In the genomic region with DNA sequence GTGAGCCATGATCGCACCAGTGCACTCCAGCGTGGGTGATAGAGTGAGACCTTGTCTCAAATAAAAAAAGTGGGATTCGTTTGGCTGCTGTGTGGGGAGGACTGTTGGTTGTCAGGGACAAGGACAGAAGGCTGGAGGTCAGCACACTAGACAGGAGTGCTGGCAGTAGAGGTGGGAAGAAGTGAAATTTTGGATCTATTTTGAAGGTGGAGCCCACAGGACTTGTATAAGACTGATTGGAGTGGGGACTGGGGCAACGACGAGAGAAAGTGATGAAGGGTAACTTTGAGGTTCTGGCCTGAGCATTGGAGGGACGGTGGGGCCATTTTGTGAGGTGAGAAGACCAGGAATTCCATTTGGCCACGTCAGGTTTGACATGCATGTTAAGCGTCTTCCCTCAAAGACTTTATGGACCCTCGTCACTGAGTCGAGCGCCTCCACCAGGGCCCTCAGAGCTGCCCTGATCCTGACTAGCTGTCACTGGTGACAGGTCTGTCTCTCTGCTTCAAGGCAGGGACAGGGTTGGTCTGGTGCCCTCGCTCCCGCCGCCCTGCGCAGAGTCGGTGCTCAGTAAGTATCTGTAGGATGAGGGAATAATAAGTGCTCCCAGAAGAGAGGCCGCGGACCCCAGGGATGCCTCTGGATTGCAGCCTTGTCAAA, we compare ENCODE assay signal across 9 cellular contexts. TPM values are rescaled to one million over a fixed set of nuclear protein-coding genes. Genes with fewer than 3 reads are reported as not detected.
DNase-seq lines count a peak whose midpoint lies in the region; ATAC-seq and TF ChIP-seq lines count a peak whose summit lies in the region.
"Had no signal": no experiment of that assay in that cellular context is flagged by ENCODE, and none has a peak within 500 bp of the region (broad histone marks: within the 10 kb centered on the region; RNA-seq: fewer than 3 reads in every experiment).

No MANE protein-coding gene starts in this region.

- intact Hi-C loops in mammary epithelial cell (cut with micrococcal nuclease) = loop anchor here (10.0 kb wide), 1 partner anchor 593 kb away; the partner anchor contains the start of genes ASPDH and JOSD2

- DNase-seq in MG63 (peak; percentile 39), mammary epithelial cell (no peak), mesendoderm (peak; percentile 79), dedifferentiated amniotic fluid mesenchymal stem cell (ENCODE audit: extremely low spot score) (no peak)
- DNase-seq in activated effector memory CD4-positive, alpha-beta T cell treated with anti-CD3 and anti-CD28 coated beads, Interleukin-2, amount 50 U/mL, for 16 hours = no peak
- DNase-seq in stimulated activated naive CD4-positive, alpha-beta T cell treated with Interleukin-2 at 50 U/mL for 16 hours (lab: John Stamatoyannopoulos, UW) = no peak

- H3K4ac ChIP-seq in mesendoderm (ENCODE audit: low read depth, low read length) = no peak overlapping the region

- H3K23ac ChIP-seq in mesendoderm (ENCODE audit: low read length) = no peak overlapping the region

- no peak overlapping the region for H2BK120ac ChIP-seq in mesendoderm (ENCODE audit: low read depth, low read length)

- H3K27me3 ChIP-seq in MG63 = peaks cover 11% of the 10 kb centered on the region
- peaks cover 3% of the 10 kb centered on the region for H3K27me3 ChIP-seq in mammary epithelial cell (ENCODE audit: insufficient read depth, low read length)
- no peaks in the 10 kb centered on the region for H3K27me3 ChIP-seq in mesendoderm (ENCODE audit: insufficient read depth, low read length, poor library complexity)

- H3K79me2 ChIP-seq in mammary epithelial cell (ENCODE audit: insufficient read depth, low read length) (peaks cover 51% of the 10 kb centered on the region), mesendoderm (ENCODE audit: control insufficient read depth, insufficient read depth, low read length) (no peaks in the 10 kb centered on the region)

- peaks cover 3% of the 10 kb centered on the region for H4K20me1 ChIP-seq in mammary epithelial cell (ENCODE audit: insufficient read depth, low read length)

- ATAC-seq in GM18502 (IDR thresholded peaks at IDR 0.05; ENCODE audit: poor library complexity, unreplicated experiment) = peak; percentile 11
- no peak for ATAC-seq in HG03097 (IDR thresholded peaks at IDR 0.05; ENCODE audit: low FRiP score, unreplicated experiment)

- H4K8ac ChIP-seq in mesendoderm (ENCODE audit: low read depth, low read length) = no peak overlapping the region

- H2BK15ac ChIP-seq in mesendoderm (replicated peaks; ENCODE audit: low read depth) = no peak overlapping the region

- H3K9me3 ChIP-seq in MG63 (no peaks in the 10 kb centered on the region), mammary epithelial cell (replicated peaks; ENCODE audit: insufficient read depth, low read length) (no peaks in the 10 kb centered on the region)

- in situ Hi-C loops in mammary epithelial cell (cut with MboI; ENCODE audit: low sequenced_read_pairs in 2 of 2) = no loop called here

- TSS peak; percentile 60 for BruUV-seq in mammary epithelial cell (replicated peaks; lab: Mats Ljungman, UMichigan)

- dilution Hi-C loops in mammary epithelial cell (cut with HindIII; ENCODE audit: low sequenced_read_pairs) = loop anchor here (5.0 kb wide), 3 partner anchors 80 to 590 kb away; partner anchors contain the start of genes KLK11 and KLK8

- H2BK5ac ChIP-seq in mesendoderm (ENCODE audit: low read length) = no peak overlapping the region

- H4K5ac ChIP-seq in mesendoderm (ENCODE audit: low read length) = no peak overlapping the region

- peak overlapping the region; percentile 91 for H2AFZ ChIP-seq in mammary epithelial cell (ENCODE audit: low read depth, low read length)

- H3K4me3 ChIP-seq in MG63 = peak overlapping the region; percentile 71
- H3K4me3 ChIP-seq in mammary epithelial cell (replicated peaks in 1 of 3; ENCODE audit: insufficient read depth in 1 of 3, low read depth in 2 of 3, low read length in 3 of 3) = peak overlapping the region; percentile 65 to 88 (median 80)
- peak overlapping the region; percentile 80 for H3K4me3 ChIP-seq in mesendoderm (ENCODE audit: low read length)

- peak overlapping the region; percentile 80 for H3K9ac ChIP-seq in mammary epithelial cell (ENCODE audit: insufficient read depth, low read length)
- H3K9ac ChIP-seq in mesendoderm (ENCODE audit: low read length) = peak overlapping the region; percentile 77

- no peak for TF ChIP-seq CTCF in mammary epithelial cell (conservative IDR thresholded peaks at IDR 0.05 in 1 of 2, IDR thresholded peaks at IDR 0.05 in 1 of 2; ENCODE audit: extremely low read depth in 1 of 2, insufficient read depth in 1 of 2, low read depth in 1 of 2, low read length in 2 of 2)

- peak overlapping the region; percentile 92 for H3K56ac ChIP-seq in mesendoderm (ENCODE audit: low read length)

- no peak overlapping the region for H2AK5ac ChIP-seq in mesendoderm (ENCODE audit: low read length)

- H3K36me3 ChIP-seq in MG63 (peaks cover 39% of the 10 kb centered on the region), mammary epithelial cell (ENCODE audit: insufficient read depth, low read length) (peaks cover 4% of the 10 kb centered on the region), mesendoderm (ENCODE audit: control insufficient read depth, insufficient read depth, low read length) (no peaks in the 10 kb centered on the region)

- CTCF ChIA-PET in mammary epithelial cell (lab: Charles Lee; ENCODE audit: low non-redundant PET) = interaction anchor here (0.7 kb wide), 1 partner anchor 731 kb away, joined by 6 read pairs; the partner anchor contains the start of gene NR1H2

- peak overlapping the region; percentile 84 for H3K4me2 ChIP-seq in mammary epithelial cell (ENCODE audit: insufficient read depth, low read depth, low read length)
- H3K4me2 ChIP-seq in mesendoderm (ENCODE audit: low read length) = peak overlapping the region; percentile 84

- peaks cover 4% of the 10 kb centered on the region for H3K79me1 ChIP-seq in mesendoderm (ENCODE audit: low read length)

- 13% methylated on average over 16 of the region's 18 CpGs for WGBS in mammary epithelial cell (ENCODE audit: low coverage, missing lambda C conversion rate)
- WGBS in mesendoderm (ENCODE audit: extremely low coverage, insufficient coverage, low lambda C conversion rate) = no CpG with 5 or more reads among the region's 18 CpGs

- peak overlapping the region; percentile 75 for H3K27ac ChIP-seq in mammary epithelial cell (ENCODE audit: insufficient read depth, low read depth, low read length)
- H3K27ac ChIP-seq in mesendoderm (ENCODE audit: low read depth, low read length) = no peak overlapping the region

- H3K4me1 ChIP-seq in mammary epithelial cell (ENCODE audit: insufficient read depth, low read length) (peaks cover 11% of the 10 kb centered on the region), mesendoderm (ENCODE audit: control insufficient read depth, low read depth, low read length) (no peaks in the 10 kb centered on the region)

- no peak overlapping the region for H3K18ac ChIP-seq in mesendoderm (ENCODE audit: low read length)

RNA-seq across cellular contexts. Expression of gene CTU1, which starts 0.7 kb away (rescaled TPM):
- total RNA-seq in MG63 (2014; rRNA removed; shearing (Covaris generic); ENCODE audit: low replicate concordance) = 18.7 and 33.5 TPM in 2 replicates
- 10 to 100 TPM in 1 of 2 donors, 1 to 10 TPM in 1; 5.5 to 10.2 TPM for total RNA-seq in mammary epithelial cell
- polyA plus RNA-seq in mammary epithelial cell = 4.3 TPM
- 2.4 TPM for polyA minus RNA-seq in mammary epithelial cell
- polyA plus RNA-seq in mesendoderm (2013, experiment 1 of 2) = 3.1 TPM
- polyA plus RNA-seq in mesendoderm (2013, experiment 2 of 2) = 3.3 TPM

RNA-seq across cellular contexts. Expression of gene SIGLEC9, which starts 17.2 kb away (rescaled TPM):
- total RNA-seq in MG63 (2014; rRNA removed; shearing (Covaris generic); ENCODE audit: low replicate concordance) = not detected in 2 replicates
- not detected for total RNA-seq in mammary epithelial cell
- not detected for polyA plus RNA-seq in mammary epithelial cell
- polyA minus RNA-seq in mammary epithelial cell = not detected
- polyA plus RNA-seq in mesendoderm (2013, experiment 1 of 2) = not detected
- not detected for polyA plus RNA-seq in mesendoderm (2013, experiment 2 of 2)

RNA-seq across cellular contexts. Expression of gene KLK14, which starts 24.8 kb away (rescaled TPM):
- total RNA-seq in MG63 (2014; rRNA removed; shearing (Covaris generic); ENCODE audit: low replicate concordance) = not detected in 2 replicates
- total RNA-seq in mammary epithelial cell = under 1 TPM; 0.50 to 0.80 TPM
- 0.65 TPM for polyA plus RNA-seq in mammary epithelial cell
- polyA minus RNA-seq in mammary epithelial cell = not detected
- polyA plus RNA-seq in mesendoderm (2013, experiment 1 of 2) = 0.21 TPM
- polyA plus RNA-seq in mesendoderm (2013, experiment 2 of 2) = 0.15 TPM
- total RNA-seq: temporal lobe had no signal

RNA-seq across cellular contexts. Expression of gene SIGLEC7, which starts 34.6 kb away (rescaled TPM):
- not detected in 2 replicates for total RNA-seq in MG63 (2014; rRNA removed; shearing (Covaris generic); ENCODE audit: low replicate concordance)
- not detected for total RNA-seq in mammary epithelial cell
- polyA plus RNA-seq in mammary epithelial cell = not detected
- polyA minus RNA-seq in mammary epithelial cell = not detected
- not detected for polyA plus RNA-seq in mesendoderm (2013, experiment 1 of 2)
- polyA plus RNA-seq in mesendoderm (2013, experiment 2 of 2) = not detected

RNA-seq across cellular contexts. Expression of gene KLK13, which starts 42.6 kb away (rescaled TPM):
- not detected in 2 replicates for total RNA-seq in MG63 (2014; rRNA removed; shearing (Covaris generic); ENCODE audit: low replicate concordance)
- total RNA-seq in mammary epithelial cell = under 1 TPM; 0.28 to 0.83 TPM
- polyA plus RNA-seq in mammary epithelial cell = 0.62 TPM
- polyA minus RNA-seq in mammary epithelial cell = not detected
- 2.6 TPM for polyA plus RNA-seq in mesendoderm (2013, experiment 1 of 2)
- polyA plus RNA-seq in mesendoderm (2013, experiment 2 of 2) = 2.6 TPM
- total RNA-seq: temporal lobe had no signal

Comparison
In these comparisons a context has a peak if more than half of its experiments do, and no peak if none do; other contexts are left out.
1. DNase-seq: peak in MG63 (single experiment) and mesendoderm (single experiment); none in mammary epithelial cell (single experiment), dedifferentiated amniotic fluid mesenchymal stem cell (single experiment), activated effector memory CD4-positive, alpha-beta T cell treated with anti-CD3 and anti-CD28 coated beads, Interleukin-2, amount 50 U/mL, for 16 hours (single experiment) and stimulated activated naive CD4-positive, alpha-beta T cell treated with Interleukin-2 at 50 U/mL for 16 hours (single experiment).
2. Peak in every context shown above with its lines, with median percentiles within 50 percentile points of each other: H3K4me3 ChIP-seq.